Comparison of ENCODE assay signal across 1 cellular context in genomic region chr5:142280066-142281011, GRCh38.
TF ChIP-seq lines count a peak whose summit lies in the region.

No MANE protein-coding gene starts in this region.

TF ChIP-seq in endothelial cell of umbilical vein, 7 proteins besides CTCF, POLR2A, EP300 and RAD21:
- TF ChIP-seq MAX (IDR thresholded peaks at IDR 0.05; ENCODE audit: insufficient read depth, insufficient read length) (no peak), JUN (IDR thresholded peaks at IDR 0.05; ENCODE audit: borderline replicate concordance, insufficient read depth, insufficient read length, low read depth) (no peak), FOS (IDR thresholded peaks at IDR 0.05; ENCODE audit: borderline replicate concordance, insufficient read depth, low read length) (no peak), GATA2 (IDR thresholded peaks at IDR 0.05; ENCODE audit: insufficient read depth, insufficient read length, low read depth, low read length) (no peak), POLR2AphosphoS5 (IDR thresholded peaks at IDR 0.05; ENCODE audit: insufficient read depth, low read depth, low read length) (no peak), EZH2 (IDR thresholded peaks at IDR 0.05; ENCODE audit: borderline replicate concordance, low read depth, low read length, severe bottlenecking) (no peak), MYC (IDR thresholded peaks at IDR 0.05; ENCODE audit: low read depth, low read length) (no peak)
